ENCODE assay signal across 1 cellular context in the genomic region with DNA sequence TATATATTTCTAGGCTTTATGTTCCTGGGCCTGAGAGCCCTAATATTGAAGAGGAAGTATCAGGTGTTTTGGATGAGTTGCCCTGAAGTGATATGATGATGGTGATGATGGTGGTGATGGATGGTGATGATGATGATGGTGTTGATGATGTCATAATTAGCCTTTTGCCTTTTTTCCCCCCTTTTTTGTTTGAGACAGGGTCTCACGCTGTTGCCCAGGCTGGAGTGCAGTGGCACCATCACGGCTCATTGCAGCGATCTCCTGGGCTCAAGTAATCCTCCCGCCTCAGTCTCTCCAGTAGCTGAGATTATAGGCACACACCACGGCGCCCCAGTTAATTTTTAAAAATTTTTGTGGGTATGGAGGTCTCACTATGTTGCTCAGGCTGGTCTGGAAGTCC.
TF ChIP-seq lines count a peak whose summit lies in the region.

No MANE protein-coding gene starts in this region.

TF ChIP-seq in K562, 482 proteins besides CTCF, POLR2A, EP300 and RAD21 (continued from another document):
- TF ChIP-seq, protein P1, sequence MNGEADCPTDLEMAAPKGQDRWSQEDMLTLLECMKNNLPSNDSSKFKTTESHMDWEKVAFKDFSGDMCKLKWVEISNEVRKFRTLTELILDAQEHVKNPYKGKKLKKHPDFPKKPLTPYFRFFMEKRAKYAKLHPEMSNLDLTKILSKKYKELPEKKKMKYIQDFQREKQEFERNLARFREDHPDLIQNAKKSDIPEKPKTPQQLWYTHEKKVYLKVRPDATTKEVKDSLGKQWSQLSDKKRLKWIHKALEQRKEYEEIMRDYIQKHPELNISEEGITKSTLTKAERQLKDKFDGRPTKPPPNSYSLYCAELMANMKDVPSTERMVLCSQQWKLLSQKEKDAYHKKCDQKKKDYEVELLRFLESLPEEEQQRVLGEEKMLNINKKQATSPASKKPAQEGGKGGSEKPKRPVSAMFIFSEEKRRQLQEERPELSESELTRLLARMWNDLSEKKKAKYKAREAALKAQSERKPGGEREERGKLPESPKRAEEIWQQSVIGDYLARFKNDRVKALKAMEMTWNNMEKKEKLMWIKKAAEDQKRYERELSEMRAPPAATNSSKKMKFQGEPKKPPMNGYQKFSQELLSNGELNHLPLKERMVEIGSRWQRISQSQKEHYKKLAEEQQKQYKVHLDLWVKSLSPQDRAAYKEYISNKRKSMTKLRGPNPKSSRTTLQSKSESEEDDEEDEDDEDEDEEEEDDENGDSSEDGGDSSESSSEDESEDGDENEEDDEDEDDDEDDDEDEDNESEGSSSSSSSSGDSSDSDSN (IDR thresholded peaks at IDR 0.05; ENCODE audit: borderline replicate concordance in 1 of 2, low read depth in 2 of 2, low read length in 2 of 2), result no peak
- no peak for TF ChIP-seq BRCA1 (IDR thresholded peaks at IDR 0.05)
- no peak for TF ChIP-seq BRCA1 (CRISPR knock-in tag; IDR thresholded peaks at IDR 0.05)
- no peak for TF ChIP-seq ZEB2 (IDR thresholded peaks at IDR 0.05)
- no peak for TF ChIP-seq SMAD3 (CRISPR knock-in tag; conservative IDR thresholded peaks at IDR 0.05)
- no peak for TF ChIP-seq MAFK (IDR thresholded peaks at IDR 0.05; ENCODE audit: low read length)
- no peak for TF ChIP-seq KDM1A (IDR thresholded peaks at IDR 0.05)
- no peak for TF ChIP-seq BCL6 (CRISPR knock-in tag; IDR thresholded peaks at IDR 0.05)
- TF ChIP-seq, protein P2, sequence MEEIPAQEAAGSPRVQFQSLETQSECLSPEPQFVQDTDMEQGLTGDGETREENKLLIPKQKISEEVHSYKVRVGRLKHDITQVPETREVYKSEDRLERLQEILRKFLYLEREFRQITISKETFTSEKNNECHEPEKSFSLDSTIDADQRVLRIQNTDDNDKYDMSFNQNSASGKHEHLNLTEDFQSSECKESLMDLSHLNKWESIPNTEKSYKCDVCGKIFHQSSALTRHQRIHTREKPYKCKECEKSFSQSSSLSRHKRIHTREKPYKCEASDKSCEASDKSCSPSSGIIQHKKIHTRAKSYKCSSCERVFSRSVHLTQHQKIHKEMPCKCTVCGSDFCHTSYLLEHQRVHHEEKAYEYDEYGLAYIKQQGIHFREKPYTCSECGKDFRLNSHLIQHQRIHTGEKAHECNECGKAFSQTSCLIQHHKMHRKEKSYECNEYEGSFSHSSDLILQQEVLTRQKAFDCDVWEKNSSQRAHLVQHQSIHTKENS (CRISPR knock-in tag; IDR thresholded peaks at IDR 0.05), result no peak
- no peak for TF ChIP-seq ZNF431 (CRISPR knock-in tag; IDR thresholded peaks at IDR 0.05)
- TF ChIP-seq ATF1 (CRISPR knock-in tag; IDR thresholded peaks at IDR 0.05), result no peak
- TF ChIP-seq ATF1 (tag; IDR thresholded peaks at IDR 0.05), result no peak
- TF ChIP-seq, protein P3, sequence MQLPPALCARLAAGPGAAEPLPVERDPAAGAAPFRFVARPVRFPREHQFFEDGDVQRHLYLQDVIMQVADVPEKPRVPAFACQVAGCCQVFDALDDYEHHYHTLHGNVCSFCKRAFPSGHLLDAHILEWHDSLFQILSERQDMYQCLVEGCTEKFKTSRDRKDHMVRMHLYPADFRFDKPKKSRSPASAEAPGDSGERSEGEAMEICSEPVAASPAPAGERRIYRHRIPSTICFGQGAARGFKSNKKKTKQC (CRISPR knock-in tag; IDR thresholded peaks at IDR 0.05), result 0 out of 2 replicates have a peak, but pooled peaks have one; percentile 53
- no peak for TF ChIP-seq ZNF24 (IDR thresholded peaks at IDR 0.05)
- TF ChIP-seq, protein P4, sequence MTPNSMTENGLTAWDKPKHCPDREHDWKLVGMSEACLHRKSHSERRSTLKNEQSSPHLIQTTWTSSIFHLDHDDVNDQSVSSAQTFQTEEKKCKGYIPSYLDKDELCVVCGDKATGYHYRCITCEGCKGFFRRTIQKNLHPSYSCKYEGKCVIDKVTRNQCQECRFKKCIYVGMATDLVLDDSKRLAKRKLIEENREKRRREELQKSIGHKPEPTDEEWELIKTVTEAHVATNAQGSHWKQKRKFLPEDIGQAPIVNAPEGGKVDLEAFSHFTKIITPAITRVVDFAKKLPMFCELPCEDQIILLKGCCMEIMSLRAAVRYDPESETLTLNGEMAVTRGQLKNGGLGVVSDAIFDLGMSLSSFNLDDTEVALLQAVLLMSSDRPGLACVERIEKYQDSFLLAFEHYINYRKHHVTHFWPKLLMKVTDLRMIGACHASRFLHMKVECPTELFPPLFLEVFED (CRISPR knock-in tag; conservative IDR thresholded peaks at IDR 0.05), result no peak
- TF ChIP-seq, protein P5, sequence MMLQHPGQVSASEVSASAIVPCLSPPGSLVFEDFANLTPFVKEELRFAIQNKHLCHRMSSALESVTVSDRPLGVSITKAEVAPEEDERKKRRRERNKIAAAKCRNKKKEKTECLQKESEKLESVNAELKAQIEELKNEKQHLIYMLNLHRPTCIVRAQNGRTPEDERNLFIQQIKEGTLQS (IDR thresholded peaks at IDR 0.05), result peak; percentile 33; the same call in 1 of the 2 replicates
- TF ChIP-seq, protein P5 (CRISPR knock-in tag; conservative IDR thresholded peaks at IDR 0.05), result no peak
- TF ChIP-seq CREB1 (IDR thresholded peaks at IDR 0.05), result 0 out of 2 replicates have a peak, but pooled peaks have one; percentile 18
- TF ChIP-seq CREB1 (CRISPR knock-in tag; IDR thresholded peaks at IDR 0.05), result peak; percentile 23; the same call in 1 of the 2 replicates
- TF ChIP-seq PHB (CRISPR knock-in tag; IDR thresholded peaks at IDR 0.05), result no peak
- no peak for TF ChIP-seq ETV1 (tag; conservative IDR thresholded peaks at IDR 0.05; ENCODE audit: low read depth)
- TF ChIP-seq HDAC8 (tag; IDR thresholded peaks at IDR 0.05), result no peak
- no peak for TF ChIP-seq ZNF212 (CRISPR knock-in tag; IDR thresholded peaks at IDR 0.05)
TF ChIP-seq in K562: peak in this region for 3.
